23 cellular contexts compared by ENCODE assay signal in the genomic region with DNA sequence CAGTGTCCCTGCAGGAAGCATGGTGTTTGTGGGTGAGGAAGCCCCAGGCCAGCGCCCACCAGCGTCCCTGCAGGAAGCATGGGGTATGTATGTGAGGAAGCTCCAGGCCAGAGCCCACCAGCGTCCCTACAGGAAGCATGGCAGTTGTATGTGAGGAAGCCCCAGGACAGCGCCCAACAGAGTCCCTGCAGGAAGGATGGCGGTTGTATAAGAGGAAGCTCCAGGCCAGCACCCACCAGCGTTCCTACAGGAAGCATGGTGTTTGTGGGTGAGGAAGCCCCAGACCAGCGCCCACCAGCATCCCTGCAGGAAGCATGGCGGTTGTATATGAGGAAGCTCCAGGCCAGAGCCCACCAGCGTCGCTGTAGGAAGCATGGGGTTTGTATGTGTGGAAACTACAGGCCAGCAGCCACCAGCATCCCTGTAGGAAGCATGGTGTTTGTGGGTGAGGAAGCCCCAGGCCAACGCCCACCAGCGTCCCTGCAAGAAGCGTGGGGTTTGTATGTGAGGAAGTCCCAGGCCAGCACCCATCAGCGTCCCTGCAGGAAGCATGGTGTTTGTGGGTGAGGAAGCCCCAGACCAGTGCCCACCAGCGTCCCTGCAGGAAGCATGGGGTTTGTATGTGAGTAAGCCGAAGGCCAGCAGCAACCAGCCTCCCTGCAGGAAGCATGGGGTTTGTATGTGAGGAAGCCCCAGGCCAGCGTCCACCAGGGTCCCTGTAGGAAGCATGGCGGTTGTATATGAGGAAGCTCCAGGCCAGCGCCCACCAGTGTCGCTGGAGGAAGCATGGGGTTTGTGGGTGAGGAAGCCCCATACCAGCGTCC.
"Had no signal": no experiment of that assay in that cellular context is flagged by ENCODE, and none has a peak within 500 bp of the region (broad histone marks: within the 10 kb centered on the region; RNA-seq: fewer than 3 reads in every experiment).

No MANE protein-coding gene starts in this region.

- ATAC-seq: activated CD4-positive, CD25-positive, alpha-beta regulatory T cell treated with anti-CD3 and anti-CD28 coated beads, Interleukin-2, amount 50 U/mL, for 24 hours; activated T-cell treated with anti-CD3 and anti-CD28 coated beads, Interleukin-2, amount 50 U/mL, for 72 hours; gastroesophageal sphincter; naive thymus-derived CD4-positive, alpha-beta T cell had no signal

- H3K4me1 Mint-ChIP-seq: activated naive CD4-positive, alpha-beta T cell treated with anti-CD3 and anti-CD28 coated beads, Interleukin-2, amount 50 U/mL, for 24 hours had no signal

- H3K27ac Mint-ChIP-seq: activated naive CD4-positive, alpha-beta T cell treated with anti-CD3 and anti-CD28 coated beads, Interleukin-2, amount 50 U/mL, for 24 hours; activated T-cell treated with anti-CD3 and anti-CD28 coated beads, Interleukin-2, amount 50 U/mL, for 72 hours; stimulated activated naive CD8-positive, alpha-beta T cell treated with anti-CD3 and anti-CD28 coated beads, Interleukin-15, Interleukin-2, amounts not matched to agents 100 ng/mL and 50 ng/mL, for 24 hours; T-helper 1 cell treated with Interleukin-12 subunit alpha and Interleukin-12 subunit beta and Interleukin-4 antibody, amounts not matched to agents 30 μg/mL and 1 μg/mL, for 36 hours had no signal

- DNase-seq: activated CD4-positive, alpha-beta T cell treated with anti-CD3 and anti-CD28 coated beads, Interleukin-2, amount 50 U/mL, for 1 hour; activated effector memory CD4-positive, alpha-beta T cell treated with anti-CD3 and anti-CD28 coated beads, Interleukin-2, amount 50 U/mL, for 16 hours; activated T-cell treated with anti-CD3 and anti-CD28 coated beads, Interleukin-2, amount 50 U/mL, for 72 hours; cerebellar nuclear complex; dermis blood vessel endothelial cell; effector memory CD4-positive, alpha-beta T cell; mesendoderm; naive thymus-derived CD4-positive, alpha-beta T cell; sigmoid colon; spleen; stimulated activated CD8-positive, alpha-beta memory T cell treated with anti-CD3 and anti-CD28 coated beads, Interleukin-4, amount 100 ng/mL, for 48 hours; uterus had no signal

- H3K4me3 Mint-ChIP-seq: activated naive CD4-positive, alpha-beta T cell treated with anti-CD3 and anti-CD28 coated beads, Interleukin-2, amount 50 U/mL, for 24 hours; activated T-cell treated with anti-CD3 and anti-CD28 coated beads, Interleukin-2, amount 50 U/mL, for 72 hours; naive thymus-derived CD4-positive, alpha-beta T cell; stimulated activated naive CD8-positive, alpha-beta T cell treated with anti-CD3 and anti-CD28 coated beads, Interleukin-15, Interleukin-2, amounts not matched to agents 100 ng/mL and 50 ng/mL, for 24 hours; T-helper 1 cell treated with Interleukin-12 subunit alpha and Interleukin-12 subunit beta and Interleukin-4 antibody, amounts not matched to agents 30 μg/mL and 1 μg/mL, for 36 hours had no signal

- H3K27ac ChIP-seq: ascending aorta, esophagus muscularis mucosa, gastroesophageal sphincter, neutrophil, parathyroid adenoma, sigmoid colon, spleen, tibial nerve, uterus had no signal

- H3K27me3 ChIP-seq: ascending aorta, esophagus muscularis mucosa, gastroesophageal sphincter, neutrophil, sigmoid colon, spleen, tibial nerve, uterus had no signal

- H3K36me3 ChIP-seq: uterus had no signal

- H3K27me3 Mint-ChIP-seq: activated naive CD4-positive, alpha-beta T cell treated with anti-CD3 and anti-CD28 coated beads, Interleukin-2, amount 50 U/mL, for 24 hours; naive thymus-derived CD4-positive, alpha-beta T cell; stimulated activated naive CD8-positive, alpha-beta T cell treated with anti-CD3 and anti-CD28 coated beads, Interleukin-15, Interleukin-2, amounts not matched to agents 100 ng/mL and 50 ng/mL, for 24 hours had no signal

- H3K9me3 ChIP-seq: ascending aorta, esophagus muscularis mucosa, neutrophil, sigmoid colon, uterus had no signal

- H3K4me3 ChIP-seq: ascending aorta, esophagus muscularis mucosa, gastroesophageal sphincter, sigmoid colon, spleen, tibial nerve, uterus had no signal

- FAIRE-seq: endothelial cell of umbilical vein had no signal

- H3K9me3 Mint-ChIP-seq: activated naive CD4-positive, alpha-beta T cell treated with anti-CD3 and anti-CD28 coated beads, Interleukin-2, amount 50 U/mL, for 24 hours; stimulated activated naive CD8-positive, alpha-beta T cell treated with anti-CD3 and anti-CD28 coated beads, Interleukin-15, Interleukin-2, amounts not matched to agents 100 ng/mL and 50 ng/mL, for 24 hours had no signal

- H3K4me1 ChIP-seq: ascending aorta, esophagus muscularis mucosa, gastroesophageal sphincter, parathyroid adenoma, sigmoid colon, tibial nerve, uterus had no signal
